1 cellular context compared by ENCODE assay signal in the genomic region with DNA sequence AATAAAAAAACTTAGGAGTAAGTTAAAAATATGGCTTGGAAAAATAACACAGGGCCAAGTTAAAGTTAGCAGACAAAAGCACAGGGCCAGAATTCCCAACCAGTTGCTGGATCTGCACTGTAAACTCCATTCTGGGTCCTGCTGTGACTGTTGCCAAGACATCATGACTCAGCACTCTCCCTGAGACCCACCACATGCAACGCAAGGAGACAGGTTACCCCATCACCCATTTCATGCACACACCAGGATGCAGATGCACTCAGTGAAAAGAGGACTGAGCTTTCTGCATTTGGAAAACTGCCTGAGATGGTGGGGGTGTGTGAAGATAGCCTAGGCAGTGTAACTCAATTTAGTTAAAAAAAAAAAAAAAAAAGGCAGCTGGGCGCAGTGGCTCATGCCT.
TF ChIP-seq lines count a peak whose summit lies in the region.

No MANE protein-coding gene starts in this region.

TF ChIP-seq in K562, 482 proteins besides CTCF, POLR2A, EP300 and RAD21 (continued from another document):
- TF ChIP-seq, protein P1, sequence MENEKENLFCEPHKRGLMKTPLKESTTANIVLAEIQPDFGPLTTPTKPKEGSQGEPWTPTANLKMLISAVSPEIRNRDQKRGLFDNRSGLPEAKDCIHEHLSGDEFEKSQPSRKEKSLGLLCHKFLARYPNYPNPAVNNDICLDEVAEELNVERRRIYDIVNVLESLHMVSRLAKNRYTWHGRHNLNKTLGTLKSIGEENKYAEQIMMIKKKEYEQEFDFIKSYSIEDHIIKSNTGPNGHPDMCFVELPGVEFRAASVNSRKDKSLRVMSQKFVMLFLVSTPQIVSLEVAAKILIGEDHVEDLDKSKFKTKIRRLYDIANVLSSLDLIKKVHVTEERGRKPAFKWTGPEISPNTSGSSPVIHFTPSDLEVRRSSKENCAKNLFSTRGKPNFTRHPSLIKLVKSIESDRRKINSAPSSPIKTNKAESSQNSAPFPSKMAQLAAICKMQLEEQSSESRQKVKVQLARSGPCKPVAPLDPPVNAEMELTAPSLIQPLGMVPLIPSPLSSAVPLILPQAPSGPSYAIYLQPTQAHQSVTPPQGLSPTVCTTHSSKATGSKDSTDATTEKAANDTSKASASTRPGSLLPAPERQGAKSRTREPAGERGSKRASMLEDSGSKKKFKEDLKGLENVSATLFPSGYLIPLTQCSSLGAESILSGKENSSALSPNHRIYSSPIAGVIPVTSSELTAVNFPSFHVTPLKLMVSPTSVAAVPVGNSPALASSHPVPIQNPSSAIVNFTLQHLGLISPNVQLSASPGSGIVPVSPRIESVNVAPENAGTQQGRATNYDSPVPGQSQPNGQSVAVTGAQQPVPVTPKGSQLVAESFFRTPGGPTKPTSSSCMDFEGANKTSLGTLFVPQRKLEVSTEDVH (IDR thresholded peaks at IDR 0.05; ENCODE audit: low read depth, partially characterized antibody) = no peak
- TF ChIP-seq NR3C1 (CRISPR knock-in tag; IDR thresholded peaks at IDR 0.05) = no peak
- TF ChIP-seq ZNF239 (CRISPR knock-in tag; IDR thresholded peaks at IDR 0.05) = no peak
- peak; percentile 59; the same call in 1 of the 2 replicates for TF ChIP-seq NFE2L1 (tag; IDR thresholded peaks at IDR 0.05; ENCODE audit: borderline replicate concordance, low read depth)
- TF ChIP-seq SRSF3 (IDR thresholded peaks at IDR 0.05; ENCODE audit: insufficient read depth, low read length) = no peak
- no peak for TF ChIP-seq ESRRB (CRISPR knock-in tag; IDR thresholded peaks at IDR 0.05; ENCODE audit: borderline replicate concordance)
- peak; percentile 89 for TF ChIP-seq C11orf30 (IDR thresholded peaks at IDR 0.05; ENCODE audit: low read depth)
- TF ChIP-seq, protein P2, sequence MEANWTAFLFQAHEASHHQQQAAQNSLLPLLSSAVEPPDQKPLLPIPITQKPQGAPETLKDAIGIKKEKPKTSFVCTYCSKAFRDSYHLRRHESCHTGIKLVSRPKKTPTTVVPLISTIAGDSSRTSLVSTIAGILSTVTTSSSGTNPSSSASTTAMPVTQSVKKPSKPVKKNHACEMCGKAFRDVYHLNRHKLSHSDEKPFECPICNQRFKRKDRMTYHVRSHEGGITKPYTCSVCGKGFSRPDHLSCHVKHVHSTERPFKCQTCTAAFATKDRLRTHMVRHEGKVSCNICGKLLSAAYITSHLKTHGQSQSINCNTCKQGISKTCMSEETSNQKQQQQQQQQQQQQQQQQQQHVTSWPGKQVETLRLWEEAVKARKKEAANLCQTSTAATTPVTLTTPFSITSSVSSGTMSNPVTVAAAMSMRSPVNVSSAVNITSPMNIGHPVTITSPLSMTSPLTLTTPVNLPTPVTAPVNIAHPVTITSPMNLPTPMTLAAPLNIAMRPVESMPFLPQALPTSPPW (CRISPR knock-in tag; IDR thresholded peaks at IDR 0.05) = no peak
- no peak for TF ChIP-seq NBN (IDR thresholded peaks at IDR 0.05; ENCODE audit: low read depth)
- peak; percentile 80 for TF ChIP-seq MAFF (IDR thresholded peaks at IDR 0.05; ENCODE audit: low read length)
- peak; percentile 89 for TF ChIP-seq NFE2 (IDR thresholded peaks at IDR 0.05; ENCODE audit: low read depth)
- peak; percentile 93 for TF ChIP-seq ZNF316 (IDR thresholded peaks at IDR 0.05)
- no peak for TF ChIP-seq HEY1 (CRISPR knock-in tag; IDR thresholded peaks at IDR 0.05; ENCODE audit: borderline replicate concordance)
- TF ChIP-seq ZBTB17 (CRISPR knock-in tag; IDR thresholded peaks at IDR 0.05) = no peak
- TF ChIP-seq ZNF583 (CRISPR knock-in tag; IDR thresholded peaks at IDR 0.05) = no peak
- peak; percentile 80; the same call in 1 of the 2 replicates for TF ChIP-seq MAFK (IDR thresholded peaks at IDR 0.05; ENCODE audit: low read length)
- TF ChIP-seq ZKSCAN8 (CRISPR knock-in tag; IDR thresholded peaks at IDR 0.05) = no peak
- no peak for TF ChIP-seq FOXK2 (conservative IDR thresholded peaks at IDR 0.05 in 1 of 2, IDR thresholded peaks at IDR 0.05 in 1 of 2; ENCODE audit: low read depth in 2 of 2)
- no peak for TF ChIP-seq ZNF165 (CRISPR knock-in tag; IDR thresholded peaks at IDR 0.05; ENCODE audit: borderline replicate concordance)
- peak; percentile 19; the same call in 1 of the 2 replicates for TF ChIP-seq ARID1B (IDR thresholded peaks at IDR 0.05)
- TF ChIP-seq NEUROD1 (IDR thresholded peaks at IDR 0.05; ENCODE audit: borderline replicate concordance, low read depth, low read length, partially characterized antibody) = no peak
- TF ChIP-seq ESRRA (IDR thresholded peaks at IDR 0.05; ENCODE audit: borderline replicate concordance, low read depth) = no peak
- no peak for TF ChIP-seq CBFA2T3 (IDR thresholded peaks at IDR 0.05)
TF ChIP-seq in K562: peak in this region for 10.
